Comparison of ENCODE assay signal across 8 cellular contexts in the genomic region with DNA sequence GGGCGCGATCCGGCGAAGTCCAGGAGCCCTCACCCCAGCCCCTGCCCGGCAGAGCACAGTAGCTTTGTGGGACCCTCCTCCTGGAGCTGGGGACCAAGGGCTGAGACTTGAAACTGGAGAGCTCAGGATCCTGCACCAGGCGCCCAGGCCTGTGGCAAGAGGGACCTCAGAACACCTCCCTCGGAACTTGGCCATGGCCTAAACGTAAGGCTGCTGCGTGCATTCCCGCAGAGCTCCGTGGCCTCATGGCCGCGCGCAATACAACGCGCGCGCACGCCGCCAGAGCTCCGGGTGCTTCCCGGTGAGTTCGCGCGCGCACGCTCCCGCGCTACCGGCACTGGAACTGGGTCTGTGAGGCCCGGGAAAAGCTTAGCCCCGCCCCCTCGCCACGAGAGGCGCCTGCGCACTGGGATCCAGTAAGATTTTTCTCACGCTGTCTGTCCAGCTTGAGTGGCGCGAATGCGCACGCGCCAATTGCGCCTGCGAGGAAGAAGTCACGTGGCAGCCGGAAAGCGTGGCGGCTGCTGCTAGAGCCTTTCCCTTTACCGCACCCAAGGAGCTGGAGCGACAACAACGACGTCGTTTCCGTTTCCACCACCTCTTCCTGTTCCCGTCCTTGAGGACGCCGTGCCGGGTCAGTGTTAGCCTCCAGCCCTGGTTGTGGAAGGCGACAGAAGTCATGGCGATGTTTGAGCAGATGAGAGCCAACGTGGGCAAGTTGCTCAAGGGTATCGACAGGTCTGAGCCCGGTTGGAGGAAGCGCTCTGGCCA. TPM values are rescaled to one million over a fixed set of nuclear protein-coding genes. Genes with fewer than 3 reads are reported as not detected.
DNase-seq lines count a peak whose midpoint lies in the region; ATAC-seq, FAIRE-seq and TF ChIP-seq lines count a peak whose summit lies in the region.

Gene EIF3K, plus strand, starts transcription at position 599 of the 771 bp plus-strand sequence. Its CDS starts 81 bp downstream, at position 680.

- H3K36me3 ChIP-seq in A673 (ENCODE audit: insufficient read depth, low read length, poor library complexity, severe bottlenecking): peaks cover 30% of the 10 kb centered on the region
- H3K36me3 ChIP-seq in bronchial epithelial cell (ENCODE audit: control insufficient read depth, insufficient read depth, low read length): peaks cover 8% of the 10 kb centered on the region
- H3K36me3 ChIP-seq in iPS-20b (ENCODE audit: insufficient read depth, low read depth, low read length): peaks cover 33% of the 10 kb centered on the region

- H3K4me3 ChIP-seq in A673 (ENCODE audit: low read depth, low read length, poor library complexity, severe bottlenecking): peak within 1 kb of the TSS; percentile 92
- H3K4me3 ChIP-seq in WI38 (ENCODE audit: low read depth, low read length): peak within 1 kb of the TSS; percentile 100
- peak within 1 kb of the TSS; percentile 81 for H3K4me3 ChIP-seq in bronchial epithelial cell (ENCODE audit: low read depth, low read length)
- H3K4me3 ChIP-seq in iPS-20b (ENCODE audit: low read length): peak within 1 kb of the TSS; percentile 97
- H3K4me3 ChIP-seq in skin epidermis: peak within 1 kb of the TSS; percentile 78 to 95 (median 83)

- DNase-seq in A673 (ENCODE audit: low spot score): peak; percentile 99
- peak; percentile 100 for DNase-seq in NCI-H2227 treated with DMSO at 0.1 percent for 48 hours (lab: John Stamatoyannopoulos, UW)
- DNase-seq in bronchial epithelial cell (ENCODE audit: low read depth): peak; percentile 97

- POLR2A ChIA-PET in A673 (lab: Charles Lee; ENCODE audit: low non-redundant PET): interaction anchor here (0.6 to 1.0 kb wide), 4 partner anchors 11 to 428 kb away, joined by 3 to 4 read pairs (median 4); partner anchors contain the start of genes NFKBIB and SIRT2

- no peak for TF ChIP-seq CTCF in A673 (conservative IDR thresholded peaks at IDR 0.05; ENCODE audit: low read depth, low read length)
- no peak for TF ChIP-seq CTCF in WI38 (IDR thresholded peaks at IDR 0.05; ENCODE audit: low read depth, low read length)
- TF ChIP-seq CTCF in bronchial epithelial cell (IDR thresholded peaks at IDR 0.05; ENCODE audit: insufficient read depth, low read length, severe bottlenecking): no peak

- peak; percentile 52 for FAIRE-seq in bronchial epithelial cell (lab: Jason Lieb, UNC)

- BruUV-seq in A673 (replicated peaks; lab: Mats Ljungman, UMichigan): no TSS peak

- ATAC-seq in GM18870 (IDR thresholded peaks at IDR 0.05; ENCODE audit: unreplicated experiment) (peak; percentile 68), HG03139 (IDR thresholded peaks at IDR 0.05; ENCODE audit: unreplicated experiment) (peak; percentile 48)

- CTCF ChIA-PET in A673 (lab: Charles Lee): interaction anchor here (1.2 kb wide), 1 partner anchor 16 kb away, joined by 7 read pairs; no protein-coding TSS in a partner anchor

- H3K4me1 ChIP-seq in A673 (ENCODE audit: insufficient read depth, low read length, poor library complexity, severe bottlenecking) (peaks cover 7% of the 10 kb centered on the region), iPS-20b (ENCODE audit: insufficient read depth, low read length) (peaks cover 4% of the 10 kb centered on the region; the same call in 1 of the 2 replicates)

- H3K27me3 ChIP-seq in A673 (replicated peaks; ENCODE audit: insufficient read depth, low read depth, low read length, poor library complexity): no peaks in the 10 kb centered on the region
- H3K27me3 ChIP-seq in bronchial epithelial cell (ENCODE audit: control insufficient read depth, insufficient read depth, low read length): no peaks in the 10 kb centered on the region
- no peaks in the 10 kb centered on the region for H3K27me3 ChIP-seq in iPS-20b (ENCODE audit: insufficient read depth, low read length)

- H3K9me3 ChIP-seq in A673 (ENCODE audit: low read depth, low read length, poor library complexity, severe bottlenecking) (no peaks in the 10 kb centered on the region), iPS-20b (ENCODE audit: insufficient read depth, low read depth, low read length) (no peaks in the 10 kb centered on the region)

- H3K9ac ChIP-seq in iPS-20b (ENCODE audit: low read depth, low read length): peak within 1 kb of the TSS; percentile 96

- H3K27ac ChIP-seq in A673 (ENCODE audit: low read depth, low read length, poor library complexity, severe bottlenecking) (peak within 1 kb of the TSS; percentile 92), iPS-20b (ENCODE audit: low read length) (peak within 1 kb of the TSS; percentile 80), skin epidermis (peak within 1 kb of the TSS; percentile 63 to 99 (median 92))

- intact Hi-C loops in A673 (cut with micrococcal nuclease; ENCODE audit: unreplicated experiment): no loop called here

RNA-seq across cellular contexts. Expression of gene EIF3K, which starts in this region (rescaled TPM):
- total RNA-seq in A673 (2021) (316 and 338 TPM in 2 replicates), bronchial epithelial cell (262 and 374 TPM in 2 replicates)

Comparison
In these comparisons a context has a peak if more than half of its experiments do, and no peak if none do; other contexts are left out.
1. Peak in every context shown above with its lines: DNase-seq, ATAC-seq, H3K4me3 ChIP-seq and H3K27ac ChIP-seq.